ENCODE assay signal across 13 cellular contexts in the genomic region with DNA sequence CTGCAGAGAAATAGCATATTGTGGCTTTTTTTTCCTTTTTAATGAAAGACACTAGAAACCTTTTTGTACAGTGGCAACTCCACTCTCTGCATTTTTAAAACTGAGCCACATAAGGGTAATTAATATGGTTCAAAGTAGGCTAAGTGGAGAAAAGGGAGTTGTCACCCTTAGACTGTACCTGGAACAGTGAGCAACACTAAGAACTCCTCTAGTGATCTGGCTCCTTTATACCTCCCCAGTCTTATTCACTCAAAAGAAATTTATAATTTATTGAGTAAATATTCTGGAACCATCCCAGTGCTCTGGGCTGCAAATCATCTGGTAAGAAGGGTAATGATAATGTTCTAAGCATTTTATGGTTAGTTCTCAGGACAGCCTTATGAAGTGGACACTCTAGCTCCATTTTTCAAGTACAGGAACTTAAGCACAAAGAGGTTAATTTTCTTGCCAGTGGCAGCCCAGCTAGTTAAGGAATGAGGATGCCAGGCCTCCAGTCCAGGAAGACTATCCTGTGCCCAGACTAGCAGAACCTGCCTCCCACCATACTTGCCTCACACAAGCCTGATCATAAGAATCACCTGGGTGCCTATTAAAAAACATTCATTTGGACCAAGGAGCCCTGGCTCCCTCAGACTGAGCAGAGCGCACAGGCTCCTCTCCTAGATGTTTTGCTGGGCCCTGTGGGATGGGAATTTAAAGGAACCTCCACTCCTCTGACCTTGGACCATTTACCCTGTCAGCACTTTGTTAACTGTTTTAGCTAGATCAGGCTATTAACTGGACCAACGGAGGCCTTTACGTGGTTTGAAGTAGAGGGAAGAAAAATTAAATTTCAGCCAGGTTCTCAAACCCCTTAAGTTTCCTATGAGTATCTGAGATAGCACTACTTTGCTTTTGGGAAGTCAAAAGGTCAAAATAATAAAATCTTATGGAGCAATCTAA.
A peak's percentile ranks its signal among the peaks of the same experiment; 100 is the strongest.
DNase-seq lines count a peak whose midpoint lies in the region; ATAC-seq and TF ChIP-seq lines count a peak whose summit lies in the region.
"Had no signal": no experiment of that assay in that cellular context is flagged by ENCODE, and none has a peak within 500 bp of the region (broad histone marks: within the 10 kb centered on the region; RNA-seq: fewer than 3 reads in every experiment).

No MANE protein-coding gene starts in this region.

- H3K4me1 ChIP-seq in RWPE2 (ENCODE audit: insufficient read depth, poor library complexity, severe bottlenecking) (peaks cover 16% of the 10 kb centered on the region), psoas muscle (peaks cover 9% of the 10 kb centered on the region)

- H3K27ac ChIP-seq in RWPE2 (ENCODE audit: poor library complexity, severe bottlenecking) = peak overlapping the region; percentile 58
- H3K27ac ChIP-seq in psoas muscle = peak overlapping the region; percentile 43

- TF ChIP-seq CTCF in RWPE2 (IDR thresholded peaks at IDR 0.05; ENCODE audit: poor library complexity, severe bottlenecking) (no peak), fibroblast of mammary gland (conservative IDR thresholded peaks at IDR 0.05; ENCODE audit: control insufficient read depth, insufficient read depth, low read depth, low read length) (no peak), psoas muscle (IDR thresholded peaks at IDR 0.05) (no peak)

- ATAC-seq in RWPE2 (ENCODE audit: low read depth) (peak; percentile 34; the same call in 2 of the 3 replicates), psoas muscle (peak in 1 of 4 donors; percentile 35), GM18511 (IDR thresholded peaks at IDR 0.05; ENCODE audit: unreplicated experiment) (no peak), GM19328 (IDR thresholded peaks at IDR 0.05; ENCODE audit: unreplicated experiment) (no peak)

- H3K4me3 ChIP-seq in RWPE2 (ENCODE audit: severe bottlenecking) = no peak overlapping the region
- no peak overlapping the region for H3K4me3 ChIP-seq in fibroblast of mammary gland (ENCODE audit: control insufficient read depth, low read depth, low read length)
- H3K4me3 ChIP-seq in psoas muscle = no peak overlapping the region

- H3K36me3 ChIP-seq in RWPE2 (ENCODE audit: low read depth) (no peaks in the 10 kb centered on the region), psoas muscle (ENCODE audit: insufficient read depth in 1 of 2, low read depth in 1 of 2) (peaks cover 0 to 55% of the 10 kb centered on the region in 2 donors)

- no peaks in the 10 kb centered on the region for H3K27me3 ChIP-seq in RWPE2 (ENCODE audit: insufficient read depth, poor library complexity, severe bottlenecking)
- H3K27me3 ChIP-seq in psoas muscle (ENCODE audit: insufficient read depth in 3 of 3, low read length in 2 of 3) = no peaks in the 10 kb centered on the region

- intact Hi-C loops in psoas muscle (cut with DNase I) = no loop called here

- H3K9me3 ChIP-seq in RWPE2 (ENCODE audit: severe bottlenecking) = no peaks in the 10 kb centered on the region
- H3K9me3 ChIP-seq in psoas muscle = no peaks in the 10 kb centered on the region

- WGBS in psoas muscle, 3 donors = 66 to 70% (median 68%) methylated on average over 3 of the region's 3 CpGs

- DNase-seq in AG08395 (ENCODE audit: low spot score) (peak; percentile 14), RWPE2 (ENCODE audit: low spot score) (no peak), fibroblast of mammary gland (ENCODE audit: low read depth) (peak; percentile 48), psoas muscle (no peak), AML-193 (lab: John Stamatoyannopoulos, UW) (no peak), NCI-H82 treated with DMSO at 0.1 percent for 48 hours (lab: John Stamatoyannopoulos, UW; ENCODE audit: unreplicated experiment) (no peak)
- DNase-seq: activated naive CD4-positive, alpha-beta T cell treated with Interleukin-2 at 50 U/mL for 16 hours; NCI-H2029 treated with DMSO at 0.1 percent for 48 hours; NCI-H774; SHP77 treated with DMSO at 0.1 percent for 48 hours; small intestine had no signal

Comparison
In these comparisons a context has a peak if more than half of its experiments do, and no peak if none do; other contexts are left out.
1. DNase-seq: peak in AG08395 (single experiment) and fibroblast of mammary gland (single experiment); none in RWPE2 (single experiment), psoas muscle (0 of 2), AML-193 (0 of 2) and NCI-H82 treated with DMSO at 0.1 percent for 48 hours (single experiment).